In genomic region chr10:86152911-86153310, GRCh38 we compare ENCODE assay signal across 21 cellular contexts.
"Had no signal": no experiment of that assay in that cellular context is flagged by ENCODE, and none has a peak within 500 bp of the region (broad histone marks: within the 10 kb centered on the region; RNA-seq: fewer than 3 reads in every experiment).

No MANE protein-coding gene starts in this region.

- ATAC-seq: T-cell had no signal

- H3K9me3 ChIP-seq: SJSA1 had no signal

- H3K4me3 ChIP-seq: SJSA1, SK-N-MC had no signal

- DNase-seq: KBM-7, MV-4-11, NCI-H1048, NCI-H1105, NCI-H1436, NCI-H187, NCI-H2029, NCI-H2081 treated with DMSO at 0.1 percent for 48 hours, NCI-H2171, NCI-H226, NCI-H446, NCI-H510A, NCI-H524 treated with DMSO at 0.1 percent for 48 hours, Right ventricle myocardium superior, RPMI8226, SIG-M5, SW 1271, T-cell had no signal

- H3K27ac ChIP-seq: HL-60, SJSA1, SK-N-MC had no signal

- H3K36me3 ChIP-seq: SJSA1 had no signal

- H3K4me1 ChIP-seq: SJSA1 had no signal

- H3K27me3 ChIP-seq: SJSA1 had no signal
